18 cellular contexts compared by ENCODE assay signal in the genomic region with DNA sequence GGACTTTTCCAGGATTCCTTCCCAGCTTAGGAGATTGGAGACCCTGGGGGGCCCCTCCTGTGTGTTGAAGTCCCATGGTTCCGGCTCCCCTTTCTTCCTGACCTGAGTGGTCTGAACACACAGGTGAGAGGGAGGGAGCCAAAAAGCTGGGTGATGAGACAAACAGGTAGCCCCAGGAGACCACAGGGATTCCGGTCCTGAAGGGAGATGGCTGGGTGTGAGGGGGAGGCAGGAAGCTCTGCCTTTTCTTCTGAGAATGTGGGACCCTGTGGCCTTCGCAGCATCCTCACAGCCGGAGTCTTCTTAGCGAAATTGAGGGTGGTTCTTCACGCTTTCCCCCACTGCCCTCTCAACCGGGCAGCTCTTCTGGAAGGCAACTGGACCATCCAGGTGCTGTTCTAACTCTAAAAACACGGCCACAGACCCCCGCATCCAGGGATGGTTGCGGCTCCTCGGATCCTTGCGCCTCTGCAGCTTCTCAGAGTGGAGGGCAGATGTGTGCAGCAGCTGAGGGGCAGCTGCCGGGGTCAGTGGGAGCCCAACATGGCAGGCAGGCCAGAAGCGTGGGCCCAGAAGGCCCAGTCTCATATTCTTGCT.
"Had no signal": no experiment of that assay in that cellular context is flagged by ENCODE, and none has a peak within 500 bp of the region (broad histone marks: within the 10 kb centered on the region; RNA-seq: fewer than 3 reads in every experiment).

No MANE protein-coding gene starts in this region.

- ATAC-seq: activated CD4-positive, CD25-positive, alpha-beta regulatory T cell treated with anti-CD3 and anti-CD28 coated beads, Interleukin-2, amount 50 U/mL, for 24 hours; activated naive CD4-positive, alpha-beta T cell treated with anti-CD3 and anti-CD28 coated beads, Interleukin-2, amount 50 U/mL, for 72 hours; activated T-helper 17 cell treated with anti-CD3 and anti-CD28 coated beads, Interleukin-2, amount 50 U/mL, for 72 hours; foreskin keratinocyte; heart left ventricle; left lobe of liver; natural killer cell treated with Interleukin-12 subunit alpha and Interleukin-12 subunit beta and Interleukin-15 and Interleukin-18, amount 100 ng/mL, for 72 hours had no signal

- H3K27ac Mint-ChIP-seq: memory B cell had no signal

- H3K4me3 Mint-ChIP-seq: memory B cell had no signal

- H3K9me3 Mint-ChIP-seq: activated naive CD4-positive, alpha-beta T cell treated with anti-CD3 and anti-CD28 coated beads, Interleukin-2, amount 50 U/mL, for 72 hours; activated T-helper 17 cell treated with anti-CD3 and anti-CD28 coated beads, Interleukin-2, amount 50 U/mL, for 72 hours; memory B cell; natural killer cell treated with Interleukin-12 subunit alpha and Interleukin-12 subunit beta and Interleukin-15 and Interleukin-18, amount 100 ng/mL, for 72 hours had no signal

- H3K36me3 Mint-ChIP-seq: activated naive CD4-positive, alpha-beta T cell treated with anti-CD3 and anti-CD28 coated beads, Interleukin-2, amount 50 U/mL, for 72 hours; natural killer cell treated with Interleukin-12 subunit alpha and Interleukin-12 subunit beta and Interleukin-15 and Interleukin-18, amount 100 ng/mL, for 72 hours had no signal

- H3K27me3 Mint-ChIP-seq: activated T-helper 17 cell treated with anti-CD3 and anti-CD28 coated beads, Interleukin-2, amount 50 U/mL, for 72 hours; memory B cell; natural killer cell treated with Interleukin-12 subunit alpha and Interleukin-12 subunit beta and Interleukin-15 and Interleukin-18, amount 100 ng/mL, for 72 hours had no signal

- H3K9ac ChIP-seq: parathyroid adenoma had no signal

- H3K27ac ChIP-seq: dorsolateral prefrontal cortex, esophagus squamous epithelium, foreskin keratinocyte, parathyroid adenoma, uterus had no signal

- DNase-seq: activated CD4-positive, alpha-beta T cell treated with anti-CD3 and anti-CD28 coated beads, Interleukin-2, amount 50 U/mL, for 48 hours; activated T-cell treated with anti-CD3 and anti-CD28 coated beads for 4 hours; anterior cingulate cortex; esophagus squamous epithelium; foreskin keratinocyte; heart left ventricle; retina; stimulated activated CD4-positive, alpha-beta T cell treated with anti-CD3 and anti-CD28 coated beads, Interleukin-4, amount 100 ng/mL, for 4 hours; SW 1271; uterus had no signal

- H3K36me3 ChIP-seq: uterus had no signal

- H3K4me3 ChIP-seq: dorsolateral prefrontal cortex, esophagus squamous epithelium, heart left ventricle, uterus had no signal

- H3K9me3 ChIP-seq: esophagus squamous epithelium, heart left ventricle, uterus had no signal
